In the genomic region with DNA sequence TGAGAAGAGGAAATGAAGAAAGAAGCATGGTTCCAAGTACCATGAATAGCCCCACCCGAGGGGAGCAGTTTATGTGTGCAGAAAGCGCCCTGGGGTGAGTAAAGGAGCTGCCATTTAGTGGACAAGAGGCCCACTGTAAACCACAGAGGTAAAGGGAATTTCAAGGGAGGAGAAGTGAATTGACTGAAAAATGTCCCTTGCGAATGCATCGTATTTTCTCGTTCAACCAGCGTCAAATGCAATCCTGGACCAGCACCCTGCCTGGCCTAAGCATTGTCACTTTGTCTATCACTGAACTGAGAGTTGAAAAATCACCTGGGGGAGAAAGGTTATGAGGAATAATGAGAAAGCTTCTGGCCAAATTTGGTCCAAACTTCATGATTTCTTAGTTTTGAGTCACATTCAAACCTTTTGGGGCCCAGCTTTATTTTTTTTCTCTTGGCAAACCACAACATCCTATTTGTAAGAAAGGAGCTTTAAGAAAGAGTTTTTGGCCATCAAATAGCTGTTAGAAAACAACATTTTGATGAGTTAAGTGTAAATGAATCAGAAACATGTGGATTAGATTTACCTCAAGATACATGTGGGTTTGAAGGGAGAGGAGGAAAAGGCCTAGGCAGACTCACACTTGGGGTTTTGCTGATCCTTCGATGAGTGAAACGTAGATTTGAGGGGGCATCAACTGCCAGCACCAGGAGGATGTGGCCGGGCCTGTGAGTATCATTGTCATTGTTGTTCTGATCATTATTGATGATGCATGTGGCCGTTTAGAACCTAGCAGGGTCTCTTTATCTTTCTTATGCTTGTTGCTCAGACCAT, we compare ENCODE assay signal across 15 cellular contexts.
DNase-seq lines count a peak whose midpoint lies in the region; ATAC-seq, FAIRE-seq and TF ChIP-seq lines count a peak whose summit lies in the region.
"Had no signal": no experiment of that assay in that cellular context is flagged by ENCODE, and none has a peak within 500 bp of the region (broad histone marks: within the 10 kb centered on the region; RNA-seq: fewer than 3 reads in every experiment).

No MANE protein-coding gene starts in this region.

- peaks cover 10% of the 10 kb centered on the region for H3K27me3 Mint-ChIP-seq in activated naive CD4-positive, alpha-beta T cell treated with anti-CD3 and anti-CD28 coated beads for 36 hours (ENCODE audit: low read depth)
- no peaks in the 10 kb centered on the region for H3K27me3 Mint-ChIP-seq in astrocyte (ENCODE audit: low read depth, unreplicated experiment)
- peaks cover 14% of the 10 kb centered on the region for H3K27me3 Mint-ChIP-seq in stimulated activated naive CD8-positive, alpha-beta T cell treated with anti-CD3 and anti-CD28 coated beads, Interleukin-15, amount 100 ng/mL, for 72 hours
- H3K27me3 Mint-ChIP-seq: B cell had no signal

- ATAC-seq in stimulated activated naive CD8-positive, alpha-beta T cell treated with anti-CD3 and anti-CD28 coated beads, Interleukin-15, amount 100 ng/mL, for 72 hours = peak; percentile 97
- ATAC-seq in GM18873 (IDR thresholded peaks at IDR 0.05; ENCODE audit: low FRiP score, unreplicated experiment) = no peak
- ATAC-seq in GM19397 (IDR thresholded peaks at IDR 0.05; ENCODE audit: unreplicated experiment) = no peak

- no peaks in the 10 kb centered on the region for H3K4me1 ChIP-seq in astrocyte (ENCODE audit: insufficient read depth, low read length)
- H3K4me1 ChIP-seq: upper lobe of left lung had no signal

- no peak for TF ChIP-seq CTCF in astrocyte (IDR thresholded peaks at IDR 0.05; ENCODE audit: insufficient read depth, low read depth, low read length)

- no peak overlapping the region for H3K27ac Mint-ChIP-seq in activated naive CD4-positive, alpha-beta T cell treated with anti-CD3 and anti-CD28 coated beads for 36 hours
- H3K27ac Mint-ChIP-seq in astrocyte (ENCODE audit: unreplicated experiment) = no peak overlapping the region
- peak overlapping the region in 1 of 2 donors; percentile 20 for H3K27ac Mint-ChIP-seq in stimulated activated naive CD8-positive, alpha-beta T cell treated with anti-CD3 and anti-CD28 coated beads, Interleukin-15, amount 100 ng/mL, for 72 hours
- H3K27ac Mint-ChIP-seq: B cell had no signal

- H3K36me3 ChIP-seq in astrocyte (ENCODE audit: insufficient read depth, low read length) = no peaks in the 10 kb centered on the region
- H3K36me3 ChIP-seq: upper lobe of left lung had no signal

- DNase-seq in activated naive CD4-positive, alpha-beta T cell treated with anti-CD3 and anti-CD28 coated beads for 36 hours = peak; percentile 51
- DNase-seq in activated naive CD4-positive, alpha-beta T cell (lab: John Stamatoyannopoulos, UW) = no peak
- DNase-seq in M059J (ENCODE audit: low read depth) (peak; percentile 72), astrocyte (ENCODE audit: low read depth) (peak; percentile 31), NOMO-1 treated with dmso at 0.1 percent for 144 hours (lab: John Stamatoyannopoulos, UW; ENCODE audit: unreplicated experiment) (no peak)
- peak; percentile 58 to 88 for DNase-seq in stimulated activated naive CD8-positive, alpha-beta T cell treated with anti-CD3 and anti-CD28 coated beads, Interleukin-15, amount 100 ng/mL, for 72 hours
- DNase-seq: IMR-90, NCI-H2081 treated with DMSO at 0.1 percent for 48 hours, upper lobe of left lung had no signal

- H3K36me3 Mint-ChIP-seq in activated naive CD4-positive, alpha-beta T cell treated with anti-CD3 and anti-CD28 coated beads for 36 hours (ENCODE audit: low read depth) = no peaks in the 10 kb centered on the region
- H3K36me3 Mint-ChIP-seq in astrocyte (ENCODE audit: low read depth, unreplicated experiment) = no peaks in the 10 kb centered on the region

- H3K27me3 ChIP-seq in astrocyte (ENCODE audit: insufficient read depth, low read length) = no peaks in the 10 kb centered on the region
- H3K27me3 ChIP-seq: upper lobe of left lung had no signal

- H3K9me3 ChIP-seq in astrocyte (ENCODE audit: insufficient read depth, low read depth, low read length) = peaks cover 5% of the 10 kb centered on the region
- H3K9me3 ChIP-seq: upper lobe of left lung had no signal

- no peak overlapping the region for H3K4me3 Mint-ChIP-seq in activated naive CD4-positive, alpha-beta T cell treated with anti-CD3 and anti-CD28 coated beads for 36 hours
- H3K4me3 Mint-ChIP-seq in astrocyte (ENCODE audit: unreplicated experiment) = no peak overlapping the region
- peak overlapping the region in 1 of 2 donors; percentile 17 for H3K4me3 Mint-ChIP-seq in stimulated activated naive CD8-positive, alpha-beta T cell treated with anti-CD3 and anti-CD28 coated beads, Interleukin-15, amount 100 ng/mL, for 72 hours
- H3K4me3 Mint-ChIP-seq: B cell had no signal

- no peak overlapping the region for H3K4me3 ChIP-seq in astrocyte (ENCODE audit: insufficient read depth, low read depth, low read length)
- H3K4me3 ChIP-seq: upper lobe of left lung had no signal

- CTCF ChIA-PET in activated naive CD4-positive, alpha-beta T cell treated with anti-CD3 and anti-CD28 coated beads for 36 hours (lab: Charles Lee) = no interaction called here

- H3K9me3 Mint-ChIP-seq in activated naive CD4-positive, alpha-beta T cell treated with anti-CD3 and anti-CD28 coated beads for 36 hours = no peaks in the 10 kb centered on the region
- H3K9me3 Mint-ChIP-seq in astrocyte (ENCODE audit: unreplicated experiment) = no peaks in the 10 kb centered on the region
- H3K9me3 Mint-ChIP-seq in stimulated activated naive CD8-positive, alpha-beta T cell treated with anti-CD3 and anti-CD28 coated beads, Interleukin-15, amount 100 ng/mL, for 72 hours = no peaks in the 10 kb centered on the region

- no peak overlapping the region for H3K9ac ChIP-seq in astrocyte (ENCODE audit: low read length)

- intact Hi-C loops in activated naive CD4-positive, alpha-beta T cell treated with anti-CD3 and anti-CD28 coated beads for 36 hours (cut with micrococcal nuclease) = loop anchor here (1.0 to 5.0 kb wide), 2 partner anchors 29 to 121 kb away; no protein-coding TSS in a partner anchor

- H3K27ac ChIP-seq in astrocyte (ENCODE audit: low read depth, low read length) = no peak overlapping the region
- H3K27ac ChIP-seq: RWPE1, upper lobe of left lung had no signal

- H3K4me2 ChIP-seq in astrocyte (ENCODE audit: low read length) = no peak overlapping the region

- FAIRE-seq in astrocyte (lab: Jason Lieb, UNC) = peak; percentile 41
- FAIRE-seq: frontal cortex, keratinocyte had no signal

- H2AFZ ChIP-seq in astrocyte (ENCODE audit: low read depth, low read length) = no peak overlapping the region

- no peaks in the 10 kb centered on the region for H3K79me2 ChIP-seq in astrocyte (ENCODE audit: insufficient read depth, low read length)

- peaks cover 15% of the 10 kb centered on the region for H3K4me1 Mint-ChIP-seq in activated naive CD4-positive, alpha-beta T cell treated with anti-CD3 and anti-CD28 coated beads for 36 hours (ENCODE audit: low read depth)
- H3K4me1 Mint-ChIP-seq in astrocyte (ENCODE audit: low read depth, unreplicated experiment) = peaks cover 9% of the 10 kb centered on the region
- H3K4me1 Mint-ChIP-seq in stimulated activated naive CD8-positive, alpha-beta T cell treated with anti-CD3 and anti-CD28 coated beads, Interleukin-15, amount 100 ng/mL, for 72 hours = peaks cover 22% of the 10 kb centered on the region

- no peaks in the 10 kb centered on the region for H4K20me1 ChIP-seq in astrocyte (ENCODE audit: insufficient read depth, low read length)

Comparison
In these comparisons a context has a peak if more than half of its experiments do, and no peak if none do; other contexts are left out.
1. DNase-seq: peak in activated naive CD4-positive, alpha-beta T cell treated with anti-CD3 and anti-CD28 coated beads for 36 hours (single experiment), M059J (single experiment), astrocyte (single experiment) and stimulated activated naive CD8-positive, alpha-beta T cell treated with anti-CD3 and anti-CD28 coated beads, Interleukin-15, amount 100 ng/mL, for 72 hours (2 of 2); none in activated naive CD4-positive, alpha-beta T cell (0 of 4) and NOMO-1 treated with dmso at 0.1 percent for 144 hours (single experiment).